In the genomic region with DNA sequence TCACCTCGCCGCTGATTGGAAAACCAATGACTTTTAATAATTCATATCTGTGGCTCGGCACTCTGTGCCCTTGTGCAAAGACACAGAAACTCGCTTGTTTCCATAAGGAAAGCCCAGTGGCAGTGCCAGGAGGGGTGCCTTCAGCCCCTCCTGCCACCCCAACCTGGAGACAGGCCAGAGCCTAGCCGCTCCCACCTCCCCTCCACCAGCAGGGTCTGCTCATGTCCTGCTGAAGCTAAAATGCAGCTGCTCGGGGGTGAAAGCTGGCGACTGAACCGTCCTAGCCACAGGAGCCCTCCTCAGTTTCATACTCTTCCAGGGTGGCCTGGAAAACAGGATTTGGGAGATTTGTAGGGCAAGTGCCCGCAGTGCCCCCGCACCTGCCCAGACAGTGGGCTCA, we compare ENCODE assay signal across 20 cellular contexts. TPM values are rescaled to one million over a fixed set of nuclear protein-coding genes. Genes with fewer than 3 reads are reported as not detected.
DNase-seq lines count a peak whose midpoint lies in the region; ATAC-seq and TF ChIP-seq lines count a peak whose summit lies in the region.
"Had no signal": no experiment of that assay in that cellular context is flagged by ENCODE, and none has a peak within 500 bp of the region (broad histone marks: within the 10 kb centered on the region; RNA-seq: fewer than 3 reads in every experiment).

No MANE protein-coding gene starts in this region.

- no peaks in the 10 kb centered on the region for H3K9me3 ChIP-seq in BLaER1 treated with 17β-estradiol and CSF1 and Interleukin-3, amounts not matched to agents 10 nM and 100 nM (replicated peaks in 1 of 11)
- H3K9me3 ChIP-seq in HEK293 (ENCODE audit: control insufficient read depth, insufficient read depth, low read depth, low read length), result no peaks in the 10 kb centered on the region
- H3K9me3 ChIP-seq in tibial nerve, result no peaks in the 10 kb centered on the region
- H3K9me3 ChIP-seq: adrenal gland, esophagus muscularis mucosa, left lung, ovary, sigmoid colon, upper lobe of right lung had no signal

- H3K4me3 ChIP-seq in BLaER1 treated with 17β-estradiol and CSF1 and Interleukin-3, amounts not matched to agents 10 nM and 100 nM, result no peak overlapping the region
- no peak overlapping the region for H3K4me3 ChIP-seq in HEK293 (ENCODE audit: low read depth, low read length)
- H3K4me3 ChIP-seq in tibial nerve, result no peak overlapping the region
- H3K4me3 ChIP-seq: adrenal gland, esophagus muscularis mucosa, left lung, ovary, upper lobe of right lung had no signal

- in situ Hi-C loops in KBM-7 (cut with MboI; ENCODE audit: low pct_unique_long_range_greater_than_20kb, low sequenced_read_pairs), result loop anchor here (25.0 kb wide), 1 partner anchor 196 kb away; the partner anchor contains the start of genes ETNK2 and REN

- no peaks in the 10 kb centered on the region for H3K9me3 Mint-ChIP-seq in brain
- H3K9me3 Mint-ChIP-seq in nephron, result no peaks in the 10 kb centered on the region
- H3K9me3 Mint-ChIP-seq: HFFc6 had no signal

- CTCF ChIA-PET in HEK293 (lab: Yijun Ruan, JAX), result interaction anchor here (0.6 to 7.9 kb wide), 4 partner anchors 40 to 798 kb away, joined by 3 to 178 read pairs (median 4); partner anchors contain the start of gene REN

- TF ChIP-seq POLR2A in tibial nerve (IDR thresholded peaks at IDR 0.05), result no peak

- DNase-seq in KBM-7 (no peak), tibial nerve (ENCODE audit: low spot score in 2 of 2) (no peak)
- no peak for DNase-seq in activated CD4-positive, CD25-positive, alpha-beta regulatory T cell (lab: John Stamatoyannopoulos, UW)
- DNase-seq: activated gamma-delta T cell treated with Interleukin-2 at 50 U/mL for 16 hours; COR-L47; HFFc6; left lung; NCI-H1105; NCI-H226; ovary; stimulated activated naive CD4-positive, alpha-beta T cell; upper lobe of right lung had no signal

- H3K27me3 ChIP-seq in BLaER1 treated with 17β-estradiol and CSF1 and Interleukin-3, amounts not matched to agents 10 nM and 100 nM, result peaks cover 0 to 5% (median 0%) of the 10 kb centered on the region in 11 experiments; a peak in 1 of 22 replicates
- peaks cover 0 to 17% of the 10 kb centered on the region in 2 donors for H3K27me3 ChIP-seq in tibial nerve
- H3K27me3 ChIP-seq: adrenal gland, ovary, upper lobe of right lung had no signal

- H3K4me3 Mint-ChIP-seq in brain, result peak overlapping the region; percentile 84 to 88 (median 84)
- peak overlapping the region; percentile 81 to 87 (median 83) for H3K4me3 Mint-ChIP-seq in nephron

- H3K4me2 ChIP-seq in BLaER1 treated with 17β-estradiol and CSF1 and Interleukin-3, amounts not matched to agents 10 nM and 100 nM, result peak overlapping the region; percentile 61 to 95 (median 81)

- TF ChIP-seq EP300 in tibial nerve (IDR thresholded peaks at IDR 0.05), result no peak

- peaks cover 17% of the 10 kb centered on the region for H3K27me3 Mint-ChIP-seq in brain
- no peaks in the 10 kb centered on the region for H3K27me3 Mint-ChIP-seq in nephron (ENCODE audit: low read depth)

- H3K4me1 Mint-ChIP-seq in brain, result peaks cover 82% of the 10 kb centered on the region
- H3K4me1 Mint-ChIP-seq in nephron, result peaks cover 42% of the 10 kb centered on the region

- H3K4me1 ChIP-seq in BLaER1 treated with 17β-estradiol and CSF1 and Interleukin-3, amounts not matched to agents 10 nM and 100 nM, result peaks cover 20 to 80% (median 66%) of the 10 kb centered on the region in 10 experiments
- no peaks in the 10 kb centered on the region; the same call in 1 of the 2 replicates for H3K4me1 ChIP-seq in HEK293 (ENCODE audit: control insufficient read depth, insufficient read depth, low read length)
- H3K4me1 ChIP-seq in tibial nerve, result peaks cover 0 to 13% (median 6%) of the 10 kb centered on the region in 4 donors

- no peaks in the 10 kb centered on the region for H4K20me1 ChIP-seq in BLaER1 treated with 17β-estradiol and CSF1 and Interleukin-3, amounts not matched to agents 10 nM and 100 nM

- peak overlapping the region; percentile 80 to 100 (median 96) for H3K27ac Mint-ChIP-seq in brain
- H3K27ac Mint-ChIP-seq in nephron, result peak overlapping the region; percentile 87 to 92 (median 91)
- H3K27ac Mint-ChIP-seq: HFFc6 had no signal

- ATAC-seq in HG03135 (IDR thresholded peaks at IDR 0.05; ENCODE audit: unreplicated experiment), result no peak
- ATAC-seq: left lung had no signal

- TF ChIP-seq CTCF in HEK293 (tag by site-specific recombination; IDR thresholded peaks at IDR 0.05) (no peak), brain (conservative IDR thresholded peaks at IDR 0.05) (peak in 1 of 2 experiments; percentile 11), nephron (IDR thresholded peaks at IDR 0.05; ENCODE audit: unreplicated experiment in 3 of 3) (no peak), tibial nerve (IDR thresholded peaks at IDR 0.05) (no peak)

- WGBS in tibial nerve, 2 donors, result 78 to 81% methylated on average over 9 to 10 of the region's 10 CpGs

- H3K36me3 Mint-ChIP-seq in brain (no peaks in the 10 kb centered on the region), nephron (ENCODE audit: low read depth) (no peaks in the 10 kb centered on the region)

- no peaks in the 10 kb centered on the region for H3K36me3 ChIP-seq in BLaER1 treated with 17β-estradiol and CSF1 and Interleukin-3, amounts not matched to agents 10 nM and 100 nM
- H3K36me3 ChIP-seq in HEK293 (ENCODE audit: control insufficient read depth in 2 of 2, insufficient read depth in 1 of 2, low read length in 2 of 2) (no peaks in the 10 kb centered on the region), tibial nerve (no peaks in the 10 kb centered on the region)
- H3K36me3 ChIP-seq: adrenal gland, esophagus muscularis mucosa, left lung, ovary, sigmoid colon, upper lobe of right lung had no signal

- POLR2A ChIA-PET in HEK293 (lab: Yijun Ruan, JAX), result interaction anchor here (0.6 kb wide), 1 partner anchor 71 kb away, joined by 3 read pairs; no protein-coding TSS in a partner anchor

- peak overlapping the region in 6 of 11 experiments; percentile 1 to 50 (median 42); a peak in 8 of 22 replicates for H3K9ac ChIP-seq in BLaER1 treated with 17β-estradiol and CSF1 and Interleukin-3, amounts not matched to agents 10 nM and 100 nM

- peak overlapping the region in 5 of 11 experiments; percentile 16 to 72 (median 53); a peak in 8 of 22 replicates for H3K27ac ChIP-seq in BLaER1 treated with 17β-estradiol and CSF1 and Interleukin-3, amounts not matched to agents 10 nM and 100 nM
- no peak overlapping the region for H3K27ac ChIP-seq in HEK293 (ENCODE audit: extremely low read depth, low read depth, low read length)
- no peak overlapping the region for H3K27ac ChIP-seq in tibial nerve
- H3K27ac ChIP-seq: left lung, ovary, upper lobe of right lung had no signal

TF ChIP-seq in HEK293, 187 proteins besides CTCF, POLR2A, EP300 and RAD21:
- no peak for TF ChIP-seq ZNF624 (tag by site-specific recombination; IDR thresholded peaks at IDR 0.05)
- TF ChIP-seq ZIC2 (tag by site-specific recombination; IDR thresholded peaks at IDR 0.05), result peak; percentile 9; the same call in 1 of the 2 replicates

RNA-seq across cellular contexts. Expression of gene PLEKHA6, which starts 1.6 kb away (rescaled TPM):
- 27.8 TPM for polyA plus RNA-seq in brain (ENCODE audit: insufficient read depth, low read depth, low replicate concordance)
- 10 to 100 TPM in 3 of 4 donors, 1 to 10 TPM in 1; 6.6 to 13.9 (median 12.1) TPM for total RNA-seq in tibial nerve

RNA-seq across cellular contexts. Expression of gene PPP1R15B, which starts 53.5 kb away (rescaled TPM):
- polyA plus RNA-seq in brain (ENCODE audit: insufficient read depth, low read depth, low replicate concordance), result 11.4 TPM
- 10 to 100 TPM; 42.9 to 59.9 (median 49.2) TPM for total RNA-seq in tibial nerve
